8 cellular contexts compared by ENCODE assay signal in genomic region chr15:44728576-44729393, GRCh38. TPM values are rescaled to one million over a fixed set of nuclear protein-coding genes. Genes with fewer than 3 reads are reported as not detected.
DNase-seq lines count a peak whose midpoint lies in the region; ATAC-seq and TF ChIP-seq lines count a peak whose summit lies in the region.

No MANE protein-coding gene starts in this region.

- H3K9me3 ChIP-seq in BLaER1 = no peaks in the 10 kb centered on the region
- H3K9me3 ChIP-seq in colonic mucosa = no peaks in the 10 kb centered on the region

- intact Hi-C loops in activated CD4-positive, alpha-beta T cell treated with anti-CD3 and anti-CD28 coated beads, Interleukin-2, amount 10 ng/mL, durations not matched to agents 24 days and 14 days (cut with micrococcal nuclease) = loop anchor here (1.0 to 10.0 kb wide), 8 partner anchors 8 to 904 kb away; partner anchors contain the start of genes B2M, MFAP1, PATL2 and SPG11
- intact Hi-C loops in colonic mucosa (cut with DNase I) = loop anchor here (1.0 kb wide), 1 partner anchor 16 kb away; no protein-coding TSS in a partner anchor

- peak; percentile 75 for ATAC-seq in GM19328 (IDR thresholded peaks at IDR 0.05; ENCODE audit: unreplicated experiment)
- peak; percentile 52 for ATAC-seq in HG03469 (IDR thresholded peaks at IDR 0.05; ENCODE audit: unreplicated experiment)

- DNase-seq in NCI-H526 (lab: John Stamatoyannopoulos, UW) = peak; percentile 95 to 96
- peak; percentile 99 for DNase-seq in activated CD4-positive, alpha-beta T cell treated with anti-CD3 and anti-CD28 coated beads, Interleukin-2, amount 10 ng/mL, durations not matched to agents 24 days and 14 days
- peak; percentile 97 for DNase-seq in colonic mucosa
- DNase-seq in kidney tubule cell (ENCODE audit: low spot score) = peak; percentile 99
- peak; percentile 89 to 90 for DNase-seq in stimulated activated CD4-positive, alpha-beta T cell treated with anti-CD3 and anti-CD28 coated beads, Interleukin-1b, Interleukin-23, amount 100 ng/mL, for 1 hour (ENCODE audit: low read depth in 2 of 2)

- H3K27me3 Mint-ChIP-seq in activated CD4-positive, alpha-beta T cell treated with anti-CD3 and anti-CD28 coated beads, Interleukin-2, amount 10 ng/mL, durations not matched to agents 24 days and 14 days = peaks cover 2% of the 10 kb centered on the region

- H3K9ac ChIP-seq in BLaER1 = peak overlapping the region; percentile 84
- H3K9ac ChIP-seq in colonic mucosa (ENCODE audit: low read depth in 2 of 2, low read length in 2 of 2) = peak overlapping the region; percentile 95 to 98

- H3K36me3 ChIP-seq in BLaER1 (peaks cover 9% of the 10 kb centered on the region; the same call in 1 of the 2 replicates), colonic mucosa (no peaks in the 10 kb centered on the region)

- H3K4me3 Mint-ChIP-seq in activated CD4-positive, alpha-beta T cell treated with anti-CD3 and anti-CD28 coated beads, Interleukin-2, amount 10 ng/mL, durations not matched to agents 24 days and 14 days = peak overlapping the region; percentile 99

- H3K27ac ChIP-seq in BLaER1 (peak overlapping the region; percentile 88), colonic mucosa (peak overlapping the region; percentile 95)

- no peak for TF ChIP-seq CTCF in colonic mucosa (IDR thresholded peaks at IDR 0.05)

- H3K4me1 ChIP-seq in BLaER1 (peaks cover 61% of the 10 kb centered on the region), colonic mucosa (peaks cover 20% of the 10 kb centered on the region)

- peak overlapping the region; percentile 89 for H3K4me2 ChIP-seq in BLaER1

- peak overlapping the region; percentile 100 for H3K27ac Mint-ChIP-seq in activated CD4-positive, alpha-beta T cell treated with anti-CD3 and anti-CD28 coated beads, Interleukin-2, amount 10 ng/mL, durations not matched to agents 24 days and 14 days

- peaks cover 22% of the 10 kb centered on the region for H3K36me3 Mint-ChIP-seq in activated CD4-positive, alpha-beta T cell treated with anti-CD3 and anti-CD28 coated beads, Interleukin-2, amount 10 ng/mL, durations not matched to agents 24 days and 14 days (ENCODE audit: low read depth)

- H3K9me3 Mint-ChIP-seq in activated CD4-positive, alpha-beta T cell treated with anti-CD3 and anti-CD28 coated beads, Interleukin-2, amount 10 ng/mL, durations not matched to agents 24 days and 14 days = no peaks in the 10 kb centered on the region

- H4K20me1 ChIP-seq in BLaER1 = no peaks in the 10 kb centered on the region

- H3K27me3 ChIP-seq in BLaER1 (no peaks in the 10 kb centered on the region), colonic mucosa (no peaks in the 10 kb centered on the region)

- peak overlapping the region; percentile 78 for H3K4me3 ChIP-seq in BLaER1
- H3K4me3 ChIP-seq in colonic mucosa = peak overlapping the region; percentile 42

- H3K4me1 Mint-ChIP-seq in activated CD4-positive, alpha-beta T cell treated with anti-CD3 and anti-CD28 coated beads, Interleukin-2, amount 10 ng/mL, durations not matched to agents 24 days and 14 days = peaks cover 64% of the 10 kb centered on the region

RNA-seq across cellular contexts. Expression of gene TRIM69, which starts 7.5 kb away (rescaled TPM):
- total RNA-seq in activated CD4-positive, alpha-beta T cell treated with anti-CD3 and anti-CD28 coated beads, Interleukin-2, amount 10 ng/mL, durations not matched to agents 24 days and 14 days = 38.6 and 42.7 TPM in 2 replicates
- total RNA-seq in colonic mucosa = 10 to 100 TPM; 17.1 to 23.3 TPM

RNA-seq across cellular contexts. Expression of gene B2M, which starts 17.5 kb away (rescaled TPM):
- total RNA-seq in activated CD4-positive, alpha-beta T cell treated with anti-CD3 and anti-CD28 coated beads, Interleukin-2, amount 10 ng/mL, durations not matched to agents 24 days and 14 days = 4,380 and 4,481 TPM in 2 replicates
- 1,000 to 10,000 TPM; 1,783 to 5,339 TPM for total RNA-seq in colonic mucosa

RNA-seq across cellular contexts. Expression of gene PATL2, which starts 17.7 kb away (rescaled TPM):
- total RNA-seq in activated CD4-positive, alpha-beta T cell treated with anti-CD3 and anti-CD28 coated beads, Interleukin-2, amount 10 ng/mL, durations not matched to agents 24 days and 14 days = 10.9 and 13.5 TPM in 2 replicates
- total RNA-seq in colonic mucosa = 1 to 10 TPM; 1.2 to 2.6 TPM

Comparison
In these comparisons a context has a peak if more than half of its experiments do, and no peak if none do; other contexts are left out.
1. Peak in every context shown above with its lines: DNase-seq, ATAC-seq, H3K4me3 ChIP-seq and H3K27ac ChIP-seq.